In the genomic region with DNA sequence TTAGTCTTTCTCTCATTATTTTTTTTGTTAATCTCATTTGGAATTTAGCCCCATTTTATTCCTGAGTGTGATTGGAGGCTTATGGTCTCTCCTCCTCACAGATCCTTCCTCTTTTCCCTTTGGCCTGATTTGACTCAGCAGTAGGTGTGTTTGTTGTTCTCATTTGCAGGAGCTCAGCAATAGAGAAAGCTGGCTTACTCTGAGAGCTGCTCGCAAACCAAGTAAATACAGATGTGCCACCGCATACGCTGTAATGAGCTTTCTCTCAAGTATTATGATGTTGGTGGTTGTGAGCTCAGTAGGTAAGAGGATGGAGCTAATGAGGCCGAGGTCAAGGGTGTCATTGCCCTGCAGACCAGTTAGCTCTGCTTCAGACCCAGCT, we compare ENCODE assay signal across 8 cellular contexts.
DNase-seq lines count a peak whose midpoint lies in the region; ATAC-seq lines count a peak whose summit lies in the region.

No MANE protein-coding gene starts in this region.

- intact Hi-C loops in head of caudate nucleus (cut with DNase I), result no loop called here

- peak; percentile 73 for ATAC-seq in GM21576 (IDR thresholded peaks at IDR 0.05; ENCODE audit: unreplicated experiment)
- ATAC-seq in activated CD8-positive, alpha-beta memory T cell treated with anti-CD3 and anti-CD28 coated beads, Interleukin-2, amount 10 ng/mL, durations not matched to agents 7 days and 5 days, result no peak

- H3K4me1 Mint-ChIP-seq in activated CD8-positive, alpha-beta memory T cell treated with anti-CD3 and anti-CD28 coated beads, Interleukin-2, amount 10 ng/mL, durations not matched to agents 7 days and 5 days, result peaks cover 5% of the 10 kb centered on the region

- H3K9me3 Mint-ChIP-seq in activated CD8-positive, alpha-beta memory T cell treated with anti-CD3 and anti-CD28 coated beads, Interleukin-2, amount 10 ng/mL, durations not matched to agents 7 days and 5 days (ENCODE audit: low read depth), result no peaks in the 10 kb centered on the region

- no peaks in the 10 kb centered on the region for H3K27me3 Mint-ChIP-seq in activated CD8-positive, alpha-beta memory T cell treated with anti-CD3 and anti-CD28 coated beads, Interleukin-2, amount 10 ng/mL, durations not matched to agents 7 days and 5 days

- H3K27ac Mint-ChIP-seq in activated CD8-positive, alpha-beta memory T cell treated with anti-CD3 and anti-CD28 coated beads, Interleukin-2, amount 10 ng/mL, durations not matched to agents 7 days and 5 days, result no peak overlapping the region

- peaks cover 36% of the 10 kb centered on the region for H3K36me3 Mint-ChIP-seq in activated CD8-positive, alpha-beta memory T cell treated with anti-CD3 and anti-CD28 coated beads, Interleukin-2, amount 10 ng/mL, durations not matched to agents 7 days and 5 days

- CTCF ChIA-PET in activated CD8-positive, alpha-beta memory T cell treated with anti-CD3 and anti-CD28 coated beads, Interleukin-2, amount 10 ng/mL, durations not matched to agents 7 days and 5 days (lab: Charles Lee), result interaction anchor here (1.9 kb wide), 1 partner anchor 15 kb away, joined by 4 read pairs; no protein-coding TSS in a partner anchor

- H3K4me3 Mint-ChIP-seq in activated CD8-positive, alpha-beta memory T cell treated with anti-CD3 and anti-CD28 coated beads, Interleukin-2, amount 10 ng/mL, durations not matched to agents 7 days and 5 days, result no peak overlapping the region

- DNase-seq in DMS153 (lab: John Stamatoyannopoulos, UW), result peak; percentile 87
- peak; percentile 65 for DNase-seq in NCI-H146 treated with DMSO at 0.1 percent for 48 hours (lab: John Stamatoyannopoulos, UW; ENCODE audit: unreplicated experiment)
- DNase-seq in iPS-NIHi7 (ENCODE audit: extremely low spot score), result peak; percentile 28
- no peak for DNase-seq in activated effector memory CD4-positive, alpha-beta T cell treated with Interleukin-2 at 50 U/mL for 16 hours
- DNase-seq in D341Med (ENCODE audit: low spot score), result no peak
- no peak for DNase-seq in activated CD8-positive, alpha-beta memory T cell treated with anti-CD3 and anti-CD28 coated beads, Interleukin-2, amount 10 ng/mL, durations not matched to agents 7 days and 5 days
- DNase-seq in head of caudate nucleus, result no peak

Comparison
In these comparisons a context has a peak if more than half of its experiments do, and no peak if none do; other contexts are left out.
1. DNase-seq: peak in DMS153 (single experiment), NCI-H146 treated with DMSO at 0.1 percent for 48 hours (single experiment) and iPS-NIHi7 (single experiment); none in activated effector memory CD4-positive, alpha-beta T cell treated with Interleukin-2 at 50 U/mL for 16 hours (single experiment), D341Med (single experiment), activated CD8-positive, alpha-beta memory T cell treated with anti-CD3 and anti-CD28 coated beads, Interleukin-2, amount 10 ng/mL, durations not matched to agents 7 days and 5 days (single experiment) and head of caudate nucleus (0 of 42).